ENCODE assay signal across 12 cellular contexts in the genomic region with DNA sequence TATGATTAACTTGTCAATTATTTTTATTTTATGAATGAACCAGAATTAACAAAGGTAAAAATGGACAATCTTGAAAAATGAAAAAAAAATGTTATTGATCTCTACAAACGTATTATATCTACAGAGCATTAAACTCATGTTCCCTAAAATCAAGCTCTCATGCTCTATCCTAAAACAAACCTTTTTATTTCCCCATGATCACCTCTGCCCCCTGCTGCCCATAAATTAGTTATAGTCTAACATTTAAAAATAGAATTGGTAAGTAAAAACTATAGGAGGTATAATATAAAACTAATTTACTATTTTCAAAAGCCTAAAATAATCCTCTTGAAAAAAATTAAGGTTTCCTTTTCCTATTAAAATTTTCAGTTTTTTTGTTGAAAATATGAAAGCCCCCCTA.
DNase-seq lines count a peak whose midpoint lies in the region; ATAC-seq and TF ChIP-seq lines count a peak whose summit lies in the region.
"Had no signal": no experiment of that assay in that cellular context is flagged by ENCODE, and none has a peak within 500 bp of the region (broad histone marks: within the 10 kb centered on the region; RNA-seq: fewer than 3 reads in every experiment).

No MANE protein-coding gene starts in this region.

- ATAC-seq in activated naive CD8-positive, alpha-beta T cell treated with anti-CD3 and anti-CD28 coated beads, Interleukin-2, amount 50 U/mL, for 24 hours, result no peak

- DNase-seq in AML-193 (lab: John Stamatoyannopoulos, UW) (peak; percentile 35 to 38), GM06990 (ENCODE audit: extremely low read depth, insufficient read length) (no peak), RWPE1 (ENCODE audit: low spot score) (no peak), fibroblast of villous mesenchyme (ENCODE audit: low read depth) (no peak), cerebellar nuclear complex (lab: John Stamatoyannopoulos, UW) (no peak), NCI-H1930 (lab: John Stamatoyannopoulos, UW) (no peak)
- no peak for DNase-seq in activated naive CD8-positive, alpha-beta T cell treated with anti-CD3 and anti-CD28 coated beads, Interleukin-2, amount 50 U/mL, for 24 hours
- DNase-seq: GOT3, MV-4-11, testis, WERI-Rb-1 had no signal

- POLR2A ChIA-PET in RWPE1 (lab: Yijun Ruan, JAX; ENCODE audit: low non-redundant PET), result no interaction called here

- H3K4me3 ChIP-seq in GM06990 (replicated peaks; ENCODE audit: low read depth, low read length) (no peak overlapping the region), fibroblast of villous mesenchyme (ENCODE audit: low read depth, low read length) (no peak overlapping the region)
- H3K4me3 ChIP-seq: lung, testis had no signal

- peak; percentile 26 for TF ChIP-seq CTCF in GM06990 (IDR thresholded peaks at IDR 0.05; ENCODE audit: insufficient read depth, low read length, poor library complexity, severe bottlenecking)
- peak; percentile 23; the same call in 1 of the 2 replicates for TF ChIP-seq CTCF in RWPE1 (conservative IDR thresholded peaks at IDR 0.05; ENCODE audit: low read depth)
- peak; percentile 18 for TF ChIP-seq CTCF in fibroblast of villous mesenchyme (IDR thresholded peaks at IDR 0.05; ENCODE audit: insufficient read depth, low read depth, low read length)

- H3K4me1 Mint-ChIP-seq in activated naive CD8-positive, alpha-beta T cell treated with anti-CD3 and anti-CD28 coated beads, Interleukin-2, amount 50 U/mL, for 24 hours, result no peaks in the 10 kb centered on the region

- H3K36me3 ChIP-seq in GM06990 (ENCODE audit: control insufficient read depth, insufficient read depth, low read length), result no peaks in the 10 kb centered on the region
- H3K36me3 ChIP-seq: WERI-Rb-1 had no signal

- H3K4me3 Mint-ChIP-seq in activated naive CD8-positive, alpha-beta T cell treated with anti-CD3 and anti-CD28 coated beads, Interleukin-2, amount 50 U/mL, for 24 hours, result no peak overlapping the region

- no peaks in the 10 kb centered on the region for H3K27me3 ChIP-seq in GM06990 (replicated peaks; ENCODE audit: control insufficient read depth, insufficient read depth, low read length)
- H3K27me3 ChIP-seq: testis had no signal

- H3K27ac Mint-ChIP-seq in activated naive CD8-positive, alpha-beta T cell treated with anti-CD3 and anti-CD28 coated beads, Interleukin-2, amount 50 U/mL, for 24 hours, result no peak overlapping the region

- CTCF ChIA-PET in RWPE1 (lab: Yijun Ruan, JAX), result no interaction called here

- no peaks in the 10 kb centered on the region for H3K27me3 Mint-ChIP-seq in activated naive CD8-positive, alpha-beta T cell treated with anti-CD3 and anti-CD28 coated beads, Interleukin-2, amount 50 U/mL, for 24 hours

- no peaks in the 10 kb centered on the region for H3K36me3 Mint-ChIP-seq in activated naive CD8-positive, alpha-beta T cell treated with anti-CD3 and anti-CD28 coated beads, Interleukin-2, amount 50 U/mL, for 24 hours (ENCODE audit: low read depth)

- no peak overlapping the region for H3K27ac ChIP-seq in RWPE1
- H3K27ac ChIP-seq: testis, WERI-Rb-1 had no signal

- no peaks in the 10 kb centered on the region for H3K9me3 Mint-ChIP-seq in activated naive CD8-positive, alpha-beta T cell treated with anti-CD3 and anti-CD28 coated beads, Interleukin-2, amount 50 U/mL, for 24 hours

Comparison
In these comparisons a context has a peak if more than half of its experiments do, and no peak if none do; other contexts are left out.
1. DNase-seq: peak in AML-193 (2 of 2); none in GM06990 (single experiment), RWPE1 (single experiment), fibroblast of villous mesenchyme (single experiment), cerebellar nuclear complex (0 of 2), NCI-H1930 (0 of 2) and activated naive CD8-positive, alpha-beta T cell treated with anti-CD3 and anti-CD28 coated beads, Interleukin-2, amount 50 U/mL, for 24 hours (single experiment).
2. Peak in every context shown above with its lines, with median percentiles within 50 percentile points of each other: CTCF ChIP-seq.